ENCODE assay signal across 23 cellular contexts in genomic region chr7:105067691-105068090, GRCh38. TPM values are rescaled to one million over a fixed set of nuclear protein-coding genes. Genes with fewer than 3 reads are reported as not detected.
DNase-seq lines count a peak whose midpoint lies in the region; ATAC-seq, FAIRE-seq and TF ChIP-seq lines count a peak whose summit lies in the region.
"Had no signal": no experiment of that assay in that cellular context is flagged by ENCODE, and none has a peak within 500 bp of the region (broad histone marks: within the 10 kb centered on the region; RNA-seq: fewer than 3 reads in every experiment).

No MANE protein-coding gene starts in this region.

- no peak for ATAC-seq in CD4-positive, alpha-beta T cell (ENCODE audit: poor library complexity)
- peak; percentile 24; the same call in 2 of the 3 replicates for ATAC-seq in K562
- ATAC-seq: PC-3 had no signal

- H2AFZ ChIP-seq in K562 (ENCODE audit: low read depth, low read length) (no peak overlapping the region), neuronal stem cell (ENCODE audit: low read length) (no peak overlapping the region)
- H2AFZ ChIP-seq: GM23248 had no signal

- H3K27ac ChIP-seq in CD4-positive, alpha-beta T cell (ENCODE audit: low read depth, low read length) = no peak overlapping the region
- no peak overlapping the region for H3K27ac ChIP-seq in K562 (ENCODE audit: extremely low read depth, low read depth, low read length)
- no peak overlapping the region for H3K27ac ChIP-seq in neuronal stem cell (replicated peaks; ENCODE audit: low read length)
- no peak overlapping the region for H3K27ac ChIP-seq in thyroid gland
- H3K27ac ChIP-seq: 22Rv1, C4-2B, GM23248 had no signal

- H3K27ac Mint-ChIP-seq in CD4-positive, alpha-beta T cell = peak overlapping the region; percentile 34

- H3K4me1 Mint-ChIP-seq in CD4-positive, alpha-beta T cell (ENCODE audit: low read depth) = peaks cover 53% of the 10 kb centered on the region

- FAIRE-seq in K562 (lab: Jason Lieb, UNC) = no peak
- FAIRE-seq: GM19239 had no signal

- in situ Hi-C loops in K562 (cut with MboI) = no loop called here

- no peak overlapping the region for H2BK15ac ChIP-seq in neuronal stem cell (ENCODE audit: low read length)

- H3K27me3 Mint-ChIP-seq in CD4-positive, alpha-beta T cell = no peaks in the 10 kb centered on the region
- H3K27me3 Mint-ChIP-seq: IgD-negative memory B cell had no signal

- WGBS in K562 (ENCODE audit: insufficient coverage, low coverage, missing lambda C conversion rate) = 99% methylated on average over 5 of the region's 5 CpGs
- WGBS in neuronal stem cell (ENCODE audit: extremely low coverage in 2 of 2, insufficient read length in 2 of 2, insufficient replicate concordance in 1 of 2), 2 donors = no CpG with 5 or more reads among the region's 5 CpGs
- WGBS in thyroid gland, 2 donors = 92 to 93% methylated on average over 5 of the region's 5 CpGs

- no peaks in the 10 kb centered on the region for H3K79me1 ChIP-seq in neuronal stem cell (ENCODE audit: low read depth, low read length)

- H3K36me3 ChIP-seq in K562 (ENCODE audit: control insufficient read depth, insufficient read depth, low read length) (peaks cover 94% of the 10 kb centered on the region), neuronal stem cell (replicated peaks in 1 of 2; ENCODE audit: control insufficient read depth in 2 of 2, insufficient read depth in 2 of 2, low read length in 2 of 2) (peaks cover 17 to 100% of the 10 kb centered on the region in 2 donors), thyroid gland (peaks cover 10 to 19% of the 10 kb centered on the region in 2 donors)

- no peak overlapping the region for H3K14ac ChIP-seq in neuronal stem cell (ENCODE audit: low read length)

- TF ChIP-seq POLR2A in K562 (conservative IDR thresholded peaks at IDR 0.05) (no peak), thyroid gland (IDR thresholded peaks at IDR 0.05) (no peak)

- no peak overlapping the region for H3K18ac ChIP-seq in neuronal stem cell (ENCODE audit: low read length)

- H3K4me1 ChIP-seq in K562 (replicated peaks in 1 of 2; ENCODE audit: control insufficient read depth in 2 of 2, insufficient read depth in 2 of 2, low read length in 2 of 2) (no peaks in the 10 kb centered on the region), neuronal stem cell (ENCODE audit: control insufficient read depth in 2 of 2, insufficient read depth in 1 of 2, low read depth in 1 of 2, low read length in 2 of 2) (no peaks in the 10 kb centered on the region), thyroid gland (peaks cover 5 to 6% of the 10 kb centered on the region in 2 donors)

- H3K4me3 Mint-ChIP-seq in CD4-positive, alpha-beta T cell = no peak overlapping the region
- H3K4me3 Mint-ChIP-seq: IgD-negative memory B cell had no signal

- DNase-seq in NCI-H146 (lab: John Stamatoyannopoulos, UW) (peak; percentile 2), NCI-H146 treated with DMSO at 0.1 percent for 48 hours (lab: John Stamatoyannopoulos, UW; ENCODE audit: unreplicated experiment) (no peak), K562 (ENCODE audit: extremely low read depth in 1 of 4, low spot score in 3 of 4) (no peak), neuronal stem cell (ENCODE audit: low spot score) (no peak), NCI-H1436 (lab: John Stamatoyannopoulos, UW) (no peak), thyroid gland (no peak), DMS153 treated with DMSO at 0.1 percent for 48 hours (lab: John Stamatoyannopoulos, UW; ENCODE audit: unreplicated experiment) (no peak)
- DNase-seq in CD4-positive, alpha-beta T cell = no peak
- DNase-seq: AML-193, GM23248, MM.1S, NCI-H1092 treated with DMSO at 0.1 percent for 48 hours, NCI-H1694 treated with DMSO at 0.1 percent for 48 hours, NCI-H2227 treated with DMSO at 0.1 percent for 48 hours, NCI-H524, NCI-H82, PC-3, RPMI8226, SIG-M5 had no signal

- no peak for TF ChIP-seq EP300 in K562 (IDR thresholded peaks at IDR 0.05; ENCODE audit: low read length)

- intact Hi-C loops in CD4-positive, alpha-beta T cell (cut with DNase I, micrococcal nuclease) = no loop called here
- intact Hi-C loops in K562 (cut with micrococcal nuclease) (no loop called here), thyroid gland (cut with DNase I) (no loop called here)

- POLR2A ChIA-PET in CD4-positive, alpha-beta T cell (lab: Charles Lee) = interaction anchor here (0.8 to 1.0 kb wide), 2 partner anchors 55 to 84 kb away, joined by 3 read pairs; no protein-coding TSS in a partner anchor
- POLR2A ChIA-PET in K562 (lab: Yijun Ruan, JAX) = interaction anchor here (0.6 to 1.2 kb wide), 4 partner anchors 51 to 65 kb away, joined by 3 read pairs; no protein-coding TSS in a partner anchor

- H4K20me1 ChIP-seq in K562 (replicated peaks; ENCODE audit: control insufficient read depth, insufficient read depth, low read length) = 0 out of 2 replicates have a peak, but pooled peaks cover 2% of the 10 kb centered on the region

- no peak overlapping the region for H3K4me2 ChIP-seq in K562 (ENCODE audit: insufficient read depth, low read length)
- H3K4me2 ChIP-seq in neuronal stem cell (ENCODE audit: insufficient read depth, low read length, poor library complexity, severe bottlenecking) = peak overlapping the region; percentile 19

- TF ChIP-seq CTCF in CD4-positive, alpha-beta T cell (IDR thresholded peaks at IDR 0.05) = no peak
- TF ChIP-seq CTCF in K562 (IDR thresholded peaks at IDR 0.05 in 2 of 3, conservative IDR thresholded peaks at IDR 0.05 in 1 of 3; ENCODE audit: insufficient read depth in 2 of 3, low read depth in 1 of 3, low read length in 3 of 3) (no peak), thyroid gland (IDR thresholded peaks at IDR 0.05) (no peak)

- no peak overlapping the region for H2BK120ac ChIP-seq in neuronal stem cell (ENCODE audit: low read depth, low read length)

- peaks cover 94% of the 10 kb centered on the region for H3K36me3 Mint-ChIP-seq in CD4-positive, alpha-beta T cell (ENCODE audit: low read depth)
- H3K36me3 Mint-ChIP-seq: IgD-negative memory B cell had no signal

- CTCF ChIA-PET in CD4-positive, alpha-beta T cell (lab: Charles Lee) = interaction anchor here (1.2 kb wide), 1 partner anchor 87 kb away, joined by 3 read pairs; no protein-coding TSS in a partner anchor
- CTCF ChIA-PET in K562 (lab: Yijun Ruan, JAX; ENCODE audit: low intra/inter-chr PET ratio) = no interaction called here

- H3K9ac ChIP-seq in K562 (ENCODE audit: insufficient read depth in 1 of 2, low read depth in 2 of 2, low read length in 2 of 2) (no peak overlapping the region), neuronal stem cell (ENCODE audit: low read depth, low read length, poor library complexity) (no peak overlapping the region)
- H3K9ac ChIP-seq: GM23248 had no signal

- no peak overlapping the region for H3K4ac ChIP-seq in neuronal stem cell (ENCODE audit: low read length)

- no peak overlapping the region for H3K4me3 ChIP-seq in K562
- no peak overlapping the region for H3K4me3 ChIP-seq in neuronal stem cell (ENCODE audit: low read length in 2 of 2)
- H3K4me3 ChIP-seq in thyroid gland (replicated peaks in 1 of 3) = no peak overlapping the region
- H3K4me3 ChIP-seq: GM23248 had no signal

- H3K9me3 Mint-ChIP-seq in CD4-positive, alpha-beta T cell = no peaks in the 10 kb centered on the region
- H3K9me3 Mint-ChIP-seq: IgD-negative memory B cell had no signal

- H4K91ac ChIP-seq in neuronal stem cell (ENCODE audit: low read depth, low read length, poor library complexity) = no peak overlapping the region

- no peaks in the 10 kb centered on the region for H3K9me1 ChIP-seq in K562 (ENCODE audit: control insufficient read depth, insufficient read depth, low read length)

- peak overlapping the region; percentile 44 for H3K23ac ChIP-seq in neuronal stem cell (ENCODE audit: low read depth, low read length, poor library complexity)

- H2BK12ac ChIP-seq in neuronal stem cell (ENCODE audit: low read length) = no peak overlapping the region

- no peak for TF ChIP-seq RAD21 in K562 (CRISPR knock-in tag; conservative IDR thresholded peaks at IDR 0.05 in 1 of 2, IDR thresholded peaks at IDR 0.05 in 1 of 2)

- no peaks in the 10 kb centered on the region for H3K9me3 ChIP-seq in CD4-positive, alpha-beta T cell (ENCODE audit: control insufficient read depth, low read length)
- no peaks in the 10 kb centered on the region for H3K9me3 ChIP-seq in K562 (replicated peaks; ENCODE audit: control insufficient read depth, insufficient read depth, low read depth, low read length)
- H3K9me3 ChIP-seq in neuronal stem cell (replicated peaks in 1 of 2; ENCODE audit: control insufficient read depth in 2 of 2, insufficient read depth in 1 of 2, low read depth in 1 of 2, low read length in 2 of 2) = no peaks in the 10 kb centered on the region
- no peaks in the 10 kb centered on the region for H3K9me3 ChIP-seq in thyroid gland

- H2AK5ac ChIP-seq in neuronal stem cell (ENCODE audit: low read depth, low read length) = no peak overlapping the region

- BruUV-seq in K562 (replicated peaks; lab: Mats Ljungman, UMichigan) = no TSS peak

- H2BK5ac ChIP-seq in neuronal stem cell (ENCODE audit: low read length) = no peak overlapping the region

- H4K8ac ChIP-seq in neuronal stem cell (ENCODE audit: low read depth, low read length) = no peak overlapping the region

- H3K79me2 ChIP-seq in K562 (ENCODE audit: control insufficient read depth, insufficient read depth, low read length) = peaks cover 24% of the 10 kb centered on the region

- no peaks in the 10 kb centered on the region for H3K27me3 ChIP-seq in CD4-positive, alpha-beta T cell (ENCODE audit: control insufficient read depth, insufficient read depth, low read length)
- H3K27me3 ChIP-seq in K562 (ENCODE audit: control insufficient read depth in 2 of 2, insufficient read depth in 2 of 2, low read length in 2 of 2) (no peaks in the 10 kb centered on the region), neuronal stem cell (ENCODE audit: control insufficient read depth in 3 of 3, insufficient read depth in 3 of 3, low read depth in 1 of 3, low read length in 3 of 3) (no peaks in the 10 kb centered on the region), thyroid gland (no peaks in the 10 kb centered on the region)

RNA-seq across cellular contexts. Expression of gene KMT2E, which starts 53.7 kb away (rescaled TPM):
- total RNA-seq in CD4-positive, alpha-beta T cell = 100 to 1,000 TPM; 295 to 296 TPM
- 207 and 465 TPM in 2 replicates for total RNA-seq in K562 (2011; cell fraction: chromatin; rRNA removed; ENCODE audit: low replicate concordance)
- 88.1 and 130 TPM in 2 replicates for total RNA-seq in K562 (2011; cell fraction: nucleolus; rRNA removed)
- 182 and 231 TPM in 2 replicates for total RNA-seq in K562 (2011; cell fraction: nucleoplasm; rRNA removed)
- total RNA-seq in K562 (2014; rRNA removed) (33.5 and 38.1 TPM in 2 replicates), K562 (2014; rRNA removed; fragmentation: Illumina TruSeq; extraction: Trizol) (41.7 and 46.6 TPM in 2 replicates), K562 (2015; rRNA removed; fragmentation: Illumina TruSeq; extraction: Trizol) (38.6 and 39.9 TPM in 2 replicates), K562 (2021) (48.1 and 55.3 TPM in 2 replicates), thyroid gland (100 to 1,000 TPM; 111 to 181 (median 160) TPM)
- polyA plus RNA-seq in K562 (2011; rRNA removed) (11.1 and 14.5 TPM in 2 replicates), K562 (2014; fragmentation: Illumina TruSeq; extraction: Trizol) (33.8 and 38.7 TPM in 2 replicates), K562 (2014; fragmentation: Nextera tagmentation; extraction: Ambion mirVana) (10 to 100 TPM in 1 of 2 experiments, 1 to 10 TPM in 1; 8.9 to 15.9 TPM), K562 (2014; rRNA removed) (18.2 and 23.4 TPM in 2 replicates)
- 7.9 and 14.7 TPM in 2 replicates for polyA plus RNA-seq in K562 (2011; cell fraction: cytosol; rRNA removed)
- polyA plus RNA-seq in K562 (2011; cell fraction: nucleus; rRNA removed) = 55.0 and 72.1 TPM in 2 replicates
- 26.5 and 30.8 TPM in 2 replicates for polyA plus RNA-seq in K562 (2012)
- polyA minus RNA-seq in K562 (2011; rRNA and poly(A)+ RNA removed) = 84.5 and 96.0 TPM in 2 replicates
- 28.8 and 34.0 TPM in 2 replicates for polyA minus RNA-seq in K562 (2011; cell fraction: cytosol; rRNA and poly(A)+ RNA removed)
- 110 and 143 TPM in 2 replicates for polyA minus RNA-seq in K562 (2011; cell fraction: nucleus; rRNA and poly(A)+ RNA removed)
- 55.8 TPM for polyA plus RNA-seq in neuronal stem cell (2013, experiment 1 of 2)
- 60.0 TPM for polyA plus RNA-seq in neuronal stem cell (2013, experiment 2 of 2)
